18 cellular contexts compared by ENCODE assay signal in the genomic region with DNA sequence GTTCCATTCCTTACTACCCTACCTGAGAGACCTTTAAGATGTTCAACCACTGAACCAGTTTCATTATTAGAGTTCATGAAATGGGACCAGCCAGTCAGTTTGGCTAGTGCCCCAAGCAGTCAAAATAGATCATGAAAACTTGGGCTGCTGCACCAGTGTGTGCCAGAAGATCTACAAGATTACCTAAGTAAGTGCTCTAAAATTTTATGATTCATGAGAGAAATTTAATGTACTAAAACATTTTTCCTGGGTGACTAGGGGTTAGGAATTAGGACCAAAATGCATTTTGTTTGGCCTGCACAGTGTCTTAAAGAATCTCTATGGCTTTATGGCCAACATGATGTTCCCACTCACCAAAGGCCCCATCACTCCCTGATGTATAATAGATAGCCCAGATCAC.
DNase-seq lines count a peak whose midpoint lies in the region; ATAC-seq and TF ChIP-seq lines count a peak whose summit lies in the region.
"Had no signal": no experiment of that assay in that cellular context is flagged by ENCODE, and none has a peak within 500 bp of the region (broad histone marks: within the 10 kb centered on the region; RNA-seq: fewer than 3 reads in every experiment).

No MANE protein-coding gene starts in this region.

- H3K27me3 Mint-ChIP-seq in natural killer cell (ENCODE audit: low read depth in 2 of 2), result no peaks in the 10 kb centered on the region

- peak; percentile 25 for DNase-seq in AG08395 (ENCODE audit: low spot score)
- DNase-seq in IMR-90, result no peak
- DNase-seq in fibroblast of the aortic adventitia (ENCODE audit: low read depth), result peak; percentile 46
- DNase-seq in smooth muscle cell (lab: John Stamatoyannopoulos, UW; ENCODE audit: unreplicated experiment), result no peak
- DNase-seq in kidney tubule cell (ENCODE audit: low spot score), result no peak
- DNase-seq in NCI-H187 treated with DMSO at 0.1 percent for 48 hours (lab: John Stamatoyannopoulos, UW), result no peak
- no peak for DNase-seq in NAMALWA (ENCODE audit: low spot score)
- no peak for DNase-seq in natural killer cell
- DNase-seq: CD4-positive, alpha-beta memory T cell; DMS79 treated with DMSO at 0.1 percent for 48 hours; GF-D8; KBM-7; NCI-H1092; NCI-H1694; NCI-H345; NCI-H69; NK-92 treated with Interleukin-12 subunit alpha and Interleukin-12 subunit beta, amount 100 ng/mL, for 24 hours had no signal

- POLR2A ChIA-PET in IMR-90 (lab: Charles Lee; ENCODE audit: unreplicated experiment), result no interaction called here

- TF ChIP-seq CTCF in IMR-90 (conservative IDR thresholded peaks at IDR 0.05; ENCODE audit: low read depth, low read length) (no peak), fibroblast of the aortic adventitia (IDR thresholded peaks at IDR 0.05; ENCODE audit: insufficient read depth, low read length) (no peak), smooth muscle cell (IDR thresholded peaks at IDR 0.05; ENCODE audit: borderline replicate concordance, insufficient read depth, poor library complexity, severe bottlenecking) (no peak), natural killer cell (IDR thresholded peaks at IDR 0.05) (no peak)

- H3K4me2 ChIP-seq in IMR-90 (ENCODE audit: low read depth, low read length) (no peak overlapping the region), smooth muscle cell (no peak overlapping the region)

- peaks cover 21% of the 10 kb centered on the region for H3K4me1 ChIP-seq in IMR-90 (ENCODE audit: control insufficient read depth, insufficient read depth, low read length)
- H3K4me1 ChIP-seq in smooth muscle cell (ENCODE audit: low read depth), result peaks cover 27% of the 10 kb centered on the region

- peak overlapping the region in 1 of 2 donors; percentile 10 for H3K27ac Mint-ChIP-seq in natural killer cell
- H3K27ac Mint-ChIP-seq: B cell; CD4-positive, alpha-beta memory T cell had no signal

- BruUV-seq in IMR-90 (replicated peaks; lab: Mats Ljungman, UMichigan), result no TSS peak

- H3K27me3 ChIP-seq in IMR-90 (ENCODE audit: control insufficient read depth, insufficient read depth, low read length) (no peaks in the 10 kb centered on the region), smooth muscle cell (ENCODE audit: low read depth) (no peaks in the 10 kb centered on the region)

- peaks cover 8% of the 10 kb centered on the region for H3K36me3 Mint-ChIP-seq in natural killer cell
- H3K36me3 Mint-ChIP-seq: CD4-positive, alpha-beta memory T cell had no signal

- no peak overlapping the region for H2AFZ ChIP-seq in IMR-90 (replicated peaks; ENCODE audit: low read length, poor library complexity)
- no peak overlapping the region for H2AFZ ChIP-seq in smooth muscle cell (ENCODE audit: low read depth)

- in situ Hi-C loops in IMR-90 (cut with MboI; ENCODE audit: low sequenced_read_pairs), result loop anchor here (25.0 kb wide), 1 partner anchor 667 kb away; no protein-coding TSS in a partner anchor

- no peak for TF ChIP-seq POLR2A in IMR-90 (IDR thresholded peaks at IDR 0.05; ENCODE audit: low read depth, low read length)

- peak overlapping the region; percentile 0 for H2BK5ac ChIP-seq in IMR-90 (ENCODE audit: low read depth, low read length, poor library complexity, severe bottlenecking)

- H4K8ac ChIP-seq in IMR-90 (ENCODE audit: low read depth in 2 of 2, low read length in 2 of 2), result peak overlapping the region; percentile 6 to 59; a peak in 2 of 4 replicates

- 0 out of 2 replicates have a peak overlapping the region, but pooled peaks have one; percentile 69 for H2AK5ac ChIP-seq in IMR-90 (ENCODE audit: low read depth, low read length)

- TF ChIP-seq RAD21 in IMR-90 (IDR thresholded peaks at IDR 0.05; ENCODE audit: low read length), result no peak

- peak overlapping the region; percentile 97 for H3K18ac ChIP-seq in IMR-90 (ENCODE audit: low read depth, low read length)

- no peak for ATAC-seq in IMR-90 (ENCODE audit: low read depth)
- ATAC-seq in natural killer cell, result no peak

- peak overlapping the region; percentile 85; the same call in 1 of the 2 replicates for H4K91ac ChIP-seq in IMR-90 (ENCODE audit: insufficient read depth, low read depth, low read length)

- dilution Hi-C loops in IMR-90 (cut with HindIII; ENCODE audit: low sequenced_read_pairs, unreplicated experiment), result no loop called here

- H4K20me1 ChIP-seq in IMR-90 (ENCODE audit: insufficient read depth, low read length), result no peaks in the 10 kb centered on the region
- no peaks in the 10 kb centered on the region for H4K20me1 ChIP-seq in smooth muscle cell (ENCODE audit: low read depth)

- no peak overlapping the region for H2AK9ac ChIP-seq in IMR-90 (replicated peaks; ENCODE audit: low read depth, low read length, poor library complexity)

- peaks cover 26% of the 10 kb centered on the region for H3F3A ChIP-seq in smooth muscle cell (ENCODE audit: low read depth)

- H3K23ac ChIP-seq in IMR-90 (ENCODE audit: low read depth, low read length), result 0 out of 2 replicates have a peak overlapping the region, but pooled peaks have one; percentile 19

- H3K56ac ChIP-seq in IMR-90 (ENCODE audit: extremely low read depth, insufficient read depth, low read length), result no peak overlapping the region

- H3K4ac ChIP-seq in IMR-90 (ENCODE audit: low read depth, low read length), result peak overlapping the region; percentile 72; the same call in 1 of the 2 replicates

- H3K36me3 ChIP-seq in IMR-90 (ENCODE audit: control insufficient read depth, insufficient read depth, low read length) (no peaks in the 10 kb centered on the region), smooth muscle cell (ENCODE audit: low read depth) (no peaks in the 10 kb centered on the region)

- H3K27ac ChIP-seq in IMR-90 (ENCODE audit: insufficient read depth, low read length) (peak overlapping the region; percentile 98; the same call in 1 of the 2 replicates), smooth muscle cell (ENCODE audit: low read depth) (peak overlapping the region; percentile 67)

- H2BK120ac ChIP-seq in IMR-90 (ENCODE audit: low read depth, low read length), result peak overlapping the region; percentile 69; the same call in 1 of the 2 replicates

- H3K4me3 ChIP-seq in IMR-90 (ENCODE audit: insufficient read depth, low read depth, low read length) (no peak overlapping the region), fibroblast of the aortic adventitia (ENCODE audit: low read depth, low read length) (no peak overlapping the region), smooth muscle cell (no peak overlapping the region)

- 0 out of 2 replicates have a peak overlapping the region, but pooled peaks have one; percentile 2 for H3K14ac ChIP-seq in IMR-90 (replicated peaks; ENCODE audit: low read depth, low read length)

- H2BK20ac ChIP-seq in IMR-90 (ENCODE audit: low read depth, low read length), result peak overlapping the region; percentile 77

- no peak overlapping the region for H3K9ac ChIP-seq in IMR-90 (ENCODE audit: low read depth, low read length)
- H3K9ac ChIP-seq in smooth muscle cell (ENCODE audit: low read depth), result no peak overlapping the region

- peak overlapping the region; percentile 83; the same call in 1 of the 3 replicates for H2BK15ac ChIP-seq in IMR-90 (ENCODE audit: low read depth, low read length)

- H3K79me1 ChIP-seq in IMR-90 (ENCODE audit: low read depth in 1 of 2, low read length in 2 of 2), result no peaks in the 10 kb centered on the region

- intact Hi-C loops in IMR-90 (cut with micrococcal nuclease), result loop anchor here (5.0 kb wide), 2 partner anchors 233 to 747 kb away; a partner anchor contains a TSS
- intact Hi-C loops in natural killer cell (cut with micrococcal nuclease), result no loop called here

- CTCF ChIA-PET in IMR-90 (lab: Yijun Ruan, JAX), result interaction anchor here (0.6 to 4.0 kb wide), 3 partner anchors 99 to 1399 kb away, joined by 3 to 14 read pairs (median 6); no protein-coding TSS in a partner anchor

- H3K4me1 Mint-ChIP-seq in natural killer cell, result peaks cover 21 to 27% of the 10 kb centered on the region in 2 donors
- H3K4me1 Mint-ChIP-seq: B cell; CD4-positive, alpha-beta memory T cell had no signal

- peak overlapping the region; percentile 83 for H4K5ac ChIP-seq in IMR-90 (ENCODE audit: low read depth, low read length)

- H3K79me2 ChIP-seq in smooth muscle cell (ENCODE audit: low read depth), result no peaks in the 10 kb centered on the region

- H3K9me1 ChIP-seq in IMR-90 (ENCODE audit: insufficient read depth, low read length), result peaks cover 5% of the 10 kb centered on the region

- peaks cover 1% of the 10 kb centered on the region; the same call in 1 of the 2 replicates for H3K9me3 ChIP-seq in IMR-90 (ENCODE audit: control insufficient read depth, insufficient read depth, low read length)
- H3K9me3 ChIP-seq in smooth muscle cell (replicated peaks; ENCODE audit: low read depth), result no peaks in the 10 kb centered on the region

- no peak overlapping the region for H3K4me3 Mint-ChIP-seq in natural killer cell
- H3K4me3 Mint-ChIP-seq: B cell; CD4-positive, alpha-beta memory T cell had no signal

- H3K9me3 Mint-ChIP-seq in natural killer cell, result no peaks in the 10 kb centered on the region

TF ChIP-seq in IMR-90, 13 proteins besides CTCF, POLR2A, EP300 and RAD21 (continues in another document):
- TF ChIP-seq BHLHE40 (IDR thresholded peaks at IDR 0.05; ENCODE audit: low read depth, low read length), result no peak
- TF ChIP-seq MAFK (IDR thresholded peaks at IDR 0.05; ENCODE audit: low read depth, low read length), result no peak
- TF ChIP-seq NFE2L2 (IDR thresholded peaks at IDR 0.05; ENCODE audit: low read depth, low read length), result no peak
- no peak for TF ChIP-seq SMC3 (IDR thresholded peaks at IDR 0.05; ENCODE audit: low read depth, low read length)
- no peak for TF ChIP-seq MXI1 (IDR thresholded peaks at IDR 0.05; ENCODE audit: borderline replicate concordance, low read depth, low read length)
- TF ChIP-seq CHD1 (IDR thresholded peaks at IDR 0.05; ENCODE audit: low read depth, low read length), result no peak
- TF ChIP-seq, protein P1, sequence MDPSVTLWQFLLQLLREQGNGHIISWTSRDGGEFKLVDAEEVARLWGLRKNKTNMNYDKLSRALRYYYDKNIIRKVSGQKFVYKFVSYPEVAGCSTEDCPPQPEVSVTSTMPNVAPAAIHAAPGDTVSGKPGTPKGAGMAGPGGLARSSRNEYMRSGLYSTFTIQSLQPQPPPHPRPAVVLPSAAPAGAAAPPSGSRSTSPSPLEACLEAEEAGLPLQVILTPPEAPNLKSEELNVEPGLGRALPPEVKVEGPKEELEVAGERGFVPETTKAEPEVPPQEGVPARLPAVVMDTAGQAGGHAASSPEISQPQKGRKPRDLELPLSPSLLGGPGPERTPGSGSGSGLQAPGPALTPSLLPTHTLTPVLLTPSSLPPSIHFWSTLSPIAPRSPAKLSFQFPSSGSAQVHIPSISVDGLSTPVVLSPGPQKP (IDR thresholded peaks at IDR 0.05; ENCODE audit: borderline replicate concordance, low read depth, low read length), result no peak
- no peak for TF ChIP-seq MAZ (IDR thresholded peaks at IDR 0.05; ENCODE audit: borderline replicate concordance, low read depth, low read length)
- TF ChIP-seq CEBPB (IDR thresholded peaks at IDR 0.05; ENCODE audit: low read depth, low read length), result no peak
- no peak for TF ChIP-seq FOS (IDR thresholded peaks at IDR 0.05; ENCODE audit: low read depth, low read length)
- no peak for TF ChIP-seq RCOR1 (IDR thresholded peaks at IDR 0.05; ENCODE audit: insufficient replicate concordance, low read length)

Comparison
In these comparisons a context has a peak if more than half of its experiments do, and no peak if none do; other contexts are left out.
1. DNase-seq: peak in AG08395 (single experiment) and fibroblast of the aortic adventitia (single experiment); none in IMR-90 (single experiment), smooth muscle cell (single experiment), kidney tubule cell (single experiment), NCI-H187 treated with DMSO at 0.1 percent for 48 hours (single experiment), NAMALWA (single experiment) and natural killer cell (single experiment).